1 cellular context compared by ENCODE assay signal in the genomic region with DNA sequence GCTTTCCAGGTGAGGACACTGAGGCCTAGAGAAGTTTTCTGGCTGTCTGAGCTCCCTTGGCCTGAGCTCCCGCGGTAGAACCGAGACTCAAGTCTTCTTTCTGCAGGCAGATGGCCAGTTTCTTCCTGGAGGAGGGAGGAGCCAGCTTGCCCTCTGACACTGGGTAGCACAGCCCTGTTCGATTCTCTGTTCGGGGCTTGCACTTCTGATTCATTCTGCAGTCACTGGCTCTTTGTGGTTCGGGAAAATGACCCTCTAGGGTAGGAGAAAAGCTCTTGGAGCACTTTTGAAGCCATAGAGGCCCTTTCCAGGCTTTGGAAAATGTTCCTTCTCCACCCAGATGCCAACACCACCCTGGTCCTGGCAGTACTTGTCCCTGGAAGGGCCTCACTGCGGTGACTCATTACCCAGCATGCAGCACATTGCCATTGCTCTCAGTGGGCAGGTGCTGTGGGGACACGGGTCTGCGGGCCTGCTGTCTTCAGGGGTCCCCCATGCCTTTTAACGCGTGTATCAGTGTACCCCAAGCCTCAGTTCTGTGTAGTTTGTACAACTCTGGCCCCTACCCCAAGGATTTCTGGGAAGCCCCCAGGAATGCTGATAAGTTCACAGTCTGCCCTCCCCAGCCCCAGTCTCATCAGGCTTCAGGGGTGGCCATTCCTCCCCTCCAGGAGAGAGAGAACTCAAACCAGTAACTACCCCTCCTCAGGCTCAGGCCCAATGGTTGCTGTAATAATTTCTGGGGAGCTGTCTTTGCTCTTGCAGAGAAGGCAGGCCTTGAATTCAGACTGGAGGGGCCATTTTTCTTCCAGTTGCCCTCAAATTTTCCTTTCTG.
TF ChIP-seq lines count a peak whose summit lies in the region.

No MANE protein-coding gene starts in this region.

TF ChIP-seq in HEK293, 187 proteins besides CTCF, POLR2A, EP300 and RAD21 (continued from another document):
- TF ChIP-seq ZIC2 (tag by site-specific recombination; IDR thresholded peaks at IDR 0.05) (peak; percentile 91), ZNF248 (tag by site-specific recombination; IDR thresholded peaks at IDR 0.05) (no peak), MEIS1 (CRISPR knock-in tag; IDR thresholded peaks at IDR 0.05; ENCODE audit: borderline replicate concordance) (no peak), ZNF433 (tag by site-specific recombination; IDR thresholded peaks at IDR 0.05; ENCODE audit: low read depth) (no peak), ZNF558 (tag by site-specific recombination; IDR thresholded peaks at IDR 0.05) (no peak), ZNF426 (tag by site-specific recombination; IDR thresholded peaks at IDR 0.05) (no peak), OVOL3 (tag by site-specific recombination; IDR thresholded peaks at IDR 0.05) (no peak), ZBTB48 (tag by site-specific recombination; IDR thresholded peaks at IDR 0.05) (0 out of 2 replicates have a peak, but pooled peaks have one; percentile 24), ZNF548 (tag by site-specific recombination; IDR thresholded peaks at IDR 0.05) (no peak), ZNF514 (tag by site-specific recombination; IDR thresholded peaks at IDR 0.05) (no peak), ZNF335 (tag by site-specific recombination; conservative IDR thresholded peaks at IDR 0.05) (peak; percentile 59; the same call in 1 of the 2 replicates), ZBTB7A (tag by site-specific recombination; IDR thresholded peaks at IDR 0.05; ENCODE audit: low read depth) (0 out of 2 replicates have a peak, but pooled peaks have one; percentile 9), ZBTB20 (tag by site-specific recombination; IDR thresholded peaks at IDR 0.05) (no peak), ZNF521 (tag by site-specific recombination; IDR thresholded peaks at IDR 0.05) (no peak), ZNF146 (tag by site-specific recombination; IDR thresholded peaks at IDR 0.05) (no peak), ZBTB17 (tag by site-specific recombination; IDR thresholded peaks at IDR 0.05) (0 out of 2 replicates have a peak, but pooled peaks have one; percentile 13), SP7 (tag by site-specific recombination; IDR thresholded peaks at IDR 0.05) (0 out of 2 replicates have a peak, but pooled peaks have one; percentile 21), GLIS1 (tag by site-specific recombination; IDR thresholded peaks at IDR 0.05) (peak; percentile 78), ZNF121 (tag by site-specific recombination; IDR thresholded peaks at IDR 0.05) (no peak), ZNF221 (tag by site-specific recombination; IDR thresholded peaks at IDR 0.05; ENCODE audit: borderline replicate concordance) (no peak), ZNF341 (tag by site-specific recombination; IDR thresholded peaks at IDR 0.05; ENCODE audit: low read depth) (peak; percentile 78), ZNF24 (tag by site-specific recombination; IDR thresholded peaks at IDR 0.05) (0 out of 2 replicates have a peak, but pooled peaks have one; percentile 31), ZNF76 (tag by site-specific recombination; IDR thresholded peaks at IDR 0.05; ENCODE audit: borderline replicate concordance, low read depth) (peak; percentile 75), ZFHX2 (tag by site-specific recombination; conservative IDR thresholded peaks at IDR 0.05) (0 out of 2 replicates have a peak, but pooled peaks have one; percentile 8), ZNF677 (tag by site-specific recombination; IDR thresholded peaks at IDR 0.05) (no peak), KLF8 (tag by site-specific recombination; IDR thresholded peaks at IDR 0.05) (no peak), ZNF785 (tag by site-specific recombination; IDR thresholded peaks at IDR 0.05) (no peak), YY2 (tag by site-specific recombination; IDR thresholded peaks at IDR 0.05) (peak; percentile 47; the same call in 1 of the 2 replicates), GLIS2 (tag by site-specific recombination; IDR thresholded peaks at IDR 0.05) (peak; percentile 31; the same call in 1 of the 2 replicates), ZNF654 (tag by site-specific recombination; IDR thresholded peaks at IDR 0.05; ENCODE audit: low read depth) (no peak), ZNF324 (tag by site-specific recombination; IDR thresholded peaks at IDR 0.05) (no peak), ZNF202 (tag by site-specific recombination; IDR thresholded peaks at IDR 0.05; ENCODE audit: borderline replicate concordance) (no peak)
- TF ChIP-seq, protein P1, sequence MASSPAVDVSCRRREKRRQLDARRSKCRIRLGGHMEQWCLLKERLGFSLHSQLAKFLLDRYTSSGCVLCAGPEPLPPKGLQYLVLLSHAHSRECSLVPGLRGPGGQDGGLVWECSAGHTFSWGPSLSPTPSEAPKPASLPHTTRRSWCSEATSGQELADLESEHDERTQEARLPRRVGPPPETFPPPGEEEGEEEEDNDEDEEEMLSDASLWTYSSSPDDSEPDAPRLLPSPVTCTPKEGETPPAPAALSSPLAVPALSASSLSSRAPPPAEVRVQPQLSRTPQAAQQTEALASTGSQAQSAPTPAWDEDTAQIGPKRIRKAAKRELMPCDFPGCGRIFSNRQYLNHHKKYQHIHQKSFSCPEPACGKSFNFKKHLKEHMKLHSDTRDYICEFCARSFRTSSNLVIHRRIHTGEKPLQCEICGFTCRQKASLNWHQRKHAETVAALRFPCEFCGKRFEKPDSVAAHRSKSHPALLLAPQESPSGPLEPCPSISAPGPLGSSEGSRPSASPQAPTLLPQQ (tag by site-specific recombination; IDR thresholded peaks at IDR 0.05), result peak; percentile 46; the same call in 1 of the 2 replicates
